1 cellular context compared by ENCODE assay signal in genomic region chr16:76535-77272, GRCh38.
TF ChIP-seq lines count a peak whose summit lies in the region.

No MANE protein-coding gene starts in this region.

TF ChIP-seq in K562, 482 proteins besides CTCF, POLR2A, EP300 and RAD21 (continued from another document):
- TF ChIP-seq FOXK1 (CRISPR knock-in tag; IDR thresholded peaks at IDR 0.05; ENCODE audit: borderline replicate concordance) (0 out of 2 replicates have a peak, but pooled peaks have one; percentile 75), GABPB2 (CRISPR knock-in tag; conservative IDR thresholded peaks at IDR 0.05) (no peak), JUN (IDR thresholded peaks at IDR 0.05; ENCODE audit: borderline replicate concordance, low read depth, low read length) (peak; percentile 57; the same call in 1 of the 2 replicates), JUN (CRISPR knock-in tag; IDR thresholded peaks at IDR 0.05; ENCODE audit: borderline replicate concordance) (0 out of 2 replicates have a peak, but pooled peaks have one; percentile 45), ZNF347 (CRISPR knock-in tag; IDR thresholded peaks at IDR 0.05; ENCODE audit: low read depth) (no peak), SP1 (CRISPR knock-in tag; IDR thresholded peaks at IDR 0.05) (no peak), ZNF518B (CRISPR knock-in tag; IDR thresholded peaks at IDR 0.05) (no peak), HSF4 (CRISPR knock-in tag; IDR thresholded peaks at IDR 0.05; ENCODE audit: borderline replicate concordance) (no peak), ZNF318 (IDR thresholded peaks at IDR 0.05; ENCODE audit: borderline replicate concordance in 1 of 2, low read depth in 1 of 2) (peak in 1 of 2 experiments; percentile 67; a peak in 1 of 4 replicates), ETV6 (IDR thresholded peaks at IDR 0.05; ENCODE audit: borderline replicate concordance in 1 of 2, low read depth in 2 of 2, low read length in 1 of 2) (0 out of 4 replicates have a peak, but pooled peaks of 1 of the 2 experiments have one; percentile 13), ETV6 (CRISPR knock-in tag; IDR thresholded peaks at IDR 0.05; ENCODE audit: borderline replicate concordance) (no peak), TCF3 (CRISPR knock-in tag; IDR thresholded peaks at IDR 0.05) (0 out of 2 replicates have a peak, but pooled peaks have one; percentile 22), CBFA2T3 (IDR thresholded peaks at IDR 0.05) (peak; percentile 61), ETV5 (CRISPR knock-in tag; IDR thresholded peaks at IDR 0.05; ENCODE audit: low read depth) (0 out of 2 replicates have a peak, but pooled peaks have one; percentile 18), SMARCB1 (IDR thresholded peaks at IDR 0.05; ENCODE audit: insufficient read length, low read depth) (no peak), CEBPG (CRISPR knock-in tag; IDR thresholded peaks at IDR 0.05) (no peak), CEBPG (tag; conservative IDR thresholded peaks at IDR 0.05 in 1 of 2, IDR thresholded peaks at IDR 0.05 in 1 of 2) (peak; percentile 66 to 86; a peak in 1 of 4 replicates), ARID3A (IDR thresholded peaks at IDR 0.05; ENCODE audit: borderline replicate concordance, low read depth, low read length) (0 out of 2 replicates have a peak, but pooled peaks have one; percentile 14), RUNX1 (IDR thresholded peaks at IDR 0.05; ENCODE audit: low read depth) (0 out of 2 replicates have a peak, but pooled peaks have one; percentile 41), TAF9B (IDR thresholded peaks at IDR 0.05; ENCODE audit: partially characterized antibody) (peak; percentile 93), ARID4B (CRISPR knock-in tag; IDR thresholded peaks at IDR 0.05) (0 out of 2 replicates have a peak, but pooled peaks have one; percentile 47)
